Comparison of ENCODE assay signal across 10 cellular contexts in genomic region chr17:81722184-81723120, GRCh38. TPM values are rescaled to one million over a fixed set of nuclear protein-coding genes. Genes with fewer than 3 reads are reported as not detected.
DNase-seq lines count a peak whose midpoint lies in the region; ATAC-seq and TF ChIP-seq lines count a peak whose summit lies in the region.
"Had no signal": no experiment of that assay in that cellular context is flagged by ENCODE, and none has a peak within 500 bp of the region (broad histone marks: within the 10 kb centered on the region; RNA-seq: fewer than 3 reads in every experiment).

No MANE protein-coding gene starts in this region.

- DNase-seq in activated naive CD8-positive, alpha-beta T cell treated with anti-CD3 and anti-CD28 coated beads, Interleukin-2, amount 10 ng/mL, durations not matched to agents 7 days and 5 days, result no peak
- no peak for DNase-seq in activated naive CD8-positive, alpha-beta T cell treated with anti-CD3 and anti-CD28 coated beads for 36 hours
- DNase-seq in SK-N-SH (peak; percentile 64), hepatocyte (ENCODE audit: low spot score) (peak; percentile 45), upper lobe of left lung (peak; percentile 82 to 92), T-helper 9 cell (no peak), NOMO-1 (lab: John Stamatoyannopoulos, UW; ENCODE audit: unreplicated experiment in 2 of 2) (no peak)
- DNase-seq: NCI-H1048 had no signal

- peak in 1 of 4 donors; percentile 19 for TF ChIP-seq POLR2A in upper lobe of left lung (IDR thresholded peaks at IDR 0.05)

- H3F3A ChIP-seq in SK-N-SH (replicated peaks; ENCODE audit: insufficient read depth), result peaks cover 23% of the 10 kb centered on the region

- H3K27me3 ChIP-seq in SK-N-SH (ENCODE audit: insufficient read depth), result no peaks in the 10 kb centered on the region
- no peaks in the 10 kb centered on the region for H3K27me3 ChIP-seq in hepatocyte
- H3K27me3 ChIP-seq in upper lobe of left lung, result no peaks in the 10 kb centered on the region

- H3K27ac ChIP-seq in SK-N-SH (ENCODE audit: low read depth in 2 of 2, low read length in 1 of 2), result no peak overlapping the region
- H3K27ac ChIP-seq in hepatocyte, result no peak overlapping the region
- peak overlapping the region in 1 of 4 donors; percentile 31 for H3K27ac ChIP-seq in upper lobe of left lung

- ATAC-seq in activated naive CD8-positive, alpha-beta T cell treated with anti-CD3 and anti-CD28 coated beads, Interleukin-2, amount 10 ng/mL, durations not matched to agents 7 days and 5 days (ENCODE audit: low read depth), result peak; percentile 29
- ATAC-seq in upper lobe of left lung (ENCODE audit: low FRiP score in 2 of 2) (peak; percentile 62 to 93), GM21529 (IDR thresholded peaks at IDR 0.05; ENCODE audit: unreplicated experiment) (no peak)

- H4K20me1 ChIP-seq in SK-N-SH (ENCODE audit: insufficient read depth) (no peaks in the 10 kb centered on the region), hepatocyte (ENCODE audit: insufficient read depth, poor library complexity, severe bottlenecking) (no peaks in the 10 kb centered on the region)

- peaks cover 2% of the 10 kb centered on the region for H3K4me1 Mint-ChIP-seq in activated naive CD8-positive, alpha-beta T cell treated with anti-CD3 and anti-CD28 coated beads, Interleukin-2, amount 10 ng/mL, durations not matched to agents 7 days and 5 days
- H3K4me1 Mint-ChIP-seq in activated naive CD8-positive, alpha-beta T cell treated with anti-CD3 and anti-CD28 coated beads for 36 hours, result no peaks in the 10 kb centered on the region

- CTCF ChIA-PET in SK-N-SH (lab: Yijun Ruan, JAX), result interaction anchor here (0.5 to 5.3 kb wide), 6 partner anchors 9 to 100 kb away, joined by 3 to 41 read pairs (median 5); partner anchors contain the start of gene SLC25A10

- H3K9ac ChIP-seq in SK-N-SH, result no peak overlapping the region

- peaks cover 0 to 3% of the 10 kb centered on the region in 2 experiments; a peak in 1 of 4 replicates for H3K4me1 ChIP-seq in SK-N-SH (ENCODE audit: control insufficient read depth in 1 of 2, insufficient read depth in 2 of 2, low read depth in 1 of 2, low read length in 1 of 2)
- no peaks in the 10 kb centered on the region for H3K4me1 ChIP-seq in hepatocyte (ENCODE audit: insufficient read depth)
- peaks cover 5 to 18% (median 13%) of the 10 kb centered on the region in 4 donors for H3K4me1 ChIP-seq in upper lobe of left lung

- H3K36me3 ChIP-seq in SK-N-SH (replicated peaks in 1 of 2; ENCODE audit: control insufficient read depth in 1 of 2, insufficient read depth in 2 of 2, low read length in 1 of 2) (peaks cover 0 to 3% of the 10 kb centered on the region in 2 experiments), hepatocyte (replicated peaks; ENCODE audit: insufficient read depth, low read depth) (no peaks in the 10 kb centered on the region), upper lobe of left lung (peaks cover 0 to 7% (median under 1%) of the 10 kb centered on the region in 4 donors)

- POLR2A ChIA-PET in activated naive CD8-positive, alpha-beta T cell treated with anti-CD3 and anti-CD28 coated beads, Interleukin-2, amount 10 ng/mL, durations not matched to agents 7 days and 5 days (lab: Charles Lee), result interaction anchor here (0.7 to 1.2 kb wide), 2 partner anchors 20 to 30 kb away, joined by 3 read pairs; no protein-coding TSS in a partner anchor
- POLR2A ChIA-PET in SK-N-SH (lab: Yijun Ruan, JAX), result interaction anchor here (0.6 to 4.9 kb wide), 4 partner anchors 9 to 47 kb away, joined by 3 to 30 read pairs (median 4); partner anchors contain the start of gene SLC25A10

- TF ChIP-seq CTCF in SK-N-SH (IDR thresholded peaks at IDR 0.05) (no peak), hepatocyte (IDR thresholded peaks at IDR 0.05; ENCODE audit: poor library complexity) (no peak), upper lobe of left lung (IDR thresholded peaks at IDR 0.05) (peak in 1 of 6 experiments; percentile 11)

- H3K4me2 ChIP-seq in SK-N-SH (no peak overlapping the region), hepatocyte (no peak overlapping the region)

- no peak for TF ChIP-seq RAD21 in SK-N-SH (IDR thresholded peaks at IDR 0.05; ENCODE audit: low read length)

- H3K27me3 Mint-ChIP-seq in activated naive CD8-positive, alpha-beta T cell treated with anti-CD3 and anti-CD28 coated beads, Interleukin-2, amount 10 ng/mL, durations not matched to agents 7 days and 5 days, result peaks cover 16% of the 10 kb centered on the region
- H3K27me3 Mint-ChIP-seq in activated naive CD8-positive, alpha-beta T cell treated with anti-CD3 and anti-CD28 coated beads for 36 hours, result peaks cover 16% of the 10 kb centered on the region

- no peak overlapping the region for H3K27ac Mint-ChIP-seq in activated naive CD8-positive, alpha-beta T cell treated with anti-CD3 and anti-CD28 coated beads, Interleukin-2, amount 10 ng/mL, durations not matched to agents 7 days and 5 days
- H3K27ac Mint-ChIP-seq in activated naive CD8-positive, alpha-beta T cell treated with anti-CD3 and anti-CD28 coated beads for 36 hours, result no peak overlapping the region
- H3K27ac Mint-ChIP-seq: activated naive CD8-positive, alpha-beta T cell had no signal

- no peak overlapping the region for H3K4me3 ChIP-seq in SK-N-SH (ENCODE audit: low read depth in 2 of 2, low read length in 1 of 2)
- no peak overlapping the region for H3K4me3 ChIP-seq in hepatocyte
- H3K4me3 ChIP-seq in upper lobe of left lung, result no peak overlapping the region

- H3K79me2 ChIP-seq in SK-N-SH (ENCODE audit: insufficient read depth) (no peaks in the 10 kb centered on the region), hepatocyte (no peaks in the 10 kb centered on the region)

- H3K4me3 Mint-ChIP-seq in activated naive CD8-positive, alpha-beta T cell treated with anti-CD3 and anti-CD28 coated beads, Interleukin-2, amount 10 ng/mL, durations not matched to agents 7 days and 5 days, result no peak overlapping the region
- no peak overlapping the region for H3K4me3 Mint-ChIP-seq in activated naive CD8-positive, alpha-beta T cell treated with anti-CD3 and anti-CD28 coated beads for 36 hours
- H3K4me3 Mint-ChIP-seq: activated naive CD8-positive, alpha-beta T cell had no signal

- H3K9me2 ChIP-seq in SK-N-SH (no peaks in the 10 kb centered on the region), hepatocyte (replicated peaks; ENCODE audit: insufficient read depth) (no peaks in the 10 kb centered on the region)

- no peak overlapping the region for H2AFZ ChIP-seq in SK-N-SH (ENCODE audit: low read depth)
- no peak overlapping the region for H2AFZ ChIP-seq in hepatocyte

- TF ChIP-seq EP300 in SK-N-SH (IDR thresholded peaks at IDR 0.05; ENCODE audit: borderline replicate concordance in 1 of 2, low read depth in 1 of 2, low read length in 1 of 2), result no peak
- TF ChIP-seq EP300 in upper lobe of left lung (IDR thresholded peaks at IDR 0.05), result peak in 1 of 4 donors; percentile 61

- 60% methylated on average over 10 of the region's 10 CpGs for WGBS in SK-N-SH (ENCODE audit: low lambda C conversion rate)
- 63% methylated on average over 9 of the region's 10 CpGs for WGBS in hepatocyte (ENCODE audit: low lambda C conversion rate, missing lambda C conversion rate)
- 42 to 50% methylated on average over 8 to 10 of the region's 10 CpGs for WGBS in upper lobe of left lung, 2 donors

- H3K9me3 Mint-ChIP-seq in activated naive CD8-positive, alpha-beta T cell treated with anti-CD3 and anti-CD28 coated beads, Interleukin-2, amount 10 ng/mL, durations not matched to agents 7 days and 5 days, result no peaks in the 10 kb centered on the region
- H3K9me3 Mint-ChIP-seq in activated naive CD8-positive, alpha-beta T cell treated with anti-CD3 and anti-CD28 coated beads for 36 hours, result no peaks in the 10 kb centered on the region

- peaks cover 1% of the 10 kb centered on the region for H3K36me3 Mint-ChIP-seq in activated naive CD8-positive, alpha-beta T cell treated with anti-CD3 and anti-CD28 coated beads, Interleukin-2, amount 10 ng/mL, durations not matched to agents 7 days and 5 days
- H3K36me3 Mint-ChIP-seq in activated naive CD8-positive, alpha-beta T cell treated with anti-CD3 and anti-CD28 coated beads for 36 hours, result peaks cover 2% of the 10 kb centered on the region
- H3K36me3 Mint-ChIP-seq: activated naive CD8-positive, alpha-beta T cell had no signal

- H3K9me3 ChIP-seq in SK-N-SH (no peaks in the 10 kb centered on the region), hepatocyte (ENCODE audit: low read depth) (no peaks in the 10 kb centered on the region), upper lobe of left lung (no peaks in the 10 kb centered on the region)

RNA-seq across cellular contexts. Expression of gene SLC25A10, which starts 10.4 kb away (rescaled TPM):
- 10 to 100 TPM; 22.0 to 25.1 TPM for total RNA-seq in activated naive CD8-positive, alpha-beta T cell treated with anti-CD3 and anti-CD28 coated beads, Interleukin-2, amount 10 ng/mL, durations not matched to agents 7 days and 5 days
- 10 to 100 TPM; 41.0 to 43.4 TPM for total RNA-seq in activated naive CD8-positive, alpha-beta T cell treated with anti-CD3 and anti-CD28 coated beads for 36 hours
- polyA plus RNA-seq in SK-N-SH (2012; rRNA removed) (29.9 and 34.7 TPM in 2 replicates), hepatocyte (34.8 and 53.2 TPM in 2 replicates)
- 11.7 and 21.7 TPM in 2 replicates for polyA plus RNA-seq in SK-N-SH (2012; cell fraction: cytosol; rRNA removed)
- polyA plus RNA-seq in SK-N-SH (2012; cell fraction: nucleus; rRNA removed), result 44.0 and 46.7 TPM in 2 replicates
- total RNA-seq in hepatocyte (27.5 and 31.3 TPM in 2 replicates), upper lobe of left lung (10 to 100 TPM in 5 of 6 donors, 1 to 10 TPM in 1; 9.9 to 20.2 (median 12.7) TPM)

RNA-seq across cellular contexts. Expression of gene MRPL12, which starts 19.3 kb away (rescaled TPM):
- total RNA-seq in activated naive CD8-positive, alpha-beta T cell treated with anti-CD3 and anti-CD28 coated beads, Interleukin-2, amount 10 ng/mL, durations not matched to agents 7 days and 5 days, result 10 to 100 TPM; 55.1 to 59.2 TPM
- 100 to 1,000 TPM; 211 to 227 TPM for total RNA-seq in activated naive CD8-positive, alpha-beta T cell treated with anti-CD3 and anti-CD28 coated beads for 36 hours
- polyA plus RNA-seq in SK-N-SH (2012; rRNA removed) (255 and 322 TPM in 2 replicates), hepatocyte (94.6 and 96.1 TPM in 2 replicates)
- polyA plus RNA-seq in SK-N-SH (2012; cell fraction: cytosol; rRNA removed), result 191 and 244 TPM in 2 replicates
- polyA plus RNA-seq in SK-N-SH (2012; cell fraction: nucleus; rRNA removed), result 113 and 204 TPM in 2 replicates
- total RNA-seq in hepatocyte (24.5 and 37.0 TPM in 2 replicates), upper lobe of left lung (10 to 100 TPM; 29.3 to 69.8 (median 47.8) TPM)

RNA-seq across cellular contexts. Expression of gene HGS, which starts 38.6 kb away (rescaled TPM):
- total RNA-seq in activated naive CD8-positive, alpha-beta T cell treated with anti-CD3 and anti-CD28 coated beads, Interleukin-2, amount 10 ng/mL, durations not matched to agents 7 days and 5 days, result 100 to 1,000 TPM; 152 to 164 TPM
- 100 to 1,000 TPM in 1 of 2 experiments, 10 to 100 TPM in 1; 99.3 to 107 TPM for total RNA-seq in activated naive CD8-positive, alpha-beta T cell treated with anti-CD3 and anti-CD28 coated beads for 36 hours
- polyA plus RNA-seq in SK-N-SH (2012; rRNA removed) (184 and 192 TPM in 2 replicates), hepatocyte (128 and 142 TPM in 2 replicates)
- polyA plus RNA-seq in SK-N-SH (2012; cell fraction: cytosol; rRNA removed), result 53.4 and 74.7 TPM in 2 replicates
- polyA plus RNA-seq in SK-N-SH (2012; cell fraction: nucleus; rRNA removed), result 726 and 951 TPM in 2 replicates
- total RNA-seq in hepatocyte (47.3 and 59.2 TPM in 2 replicates), upper lobe of left lung (100 to 1,000 TPM in 4 of 6 donors, 10 to 100 TPM in 2; 74.7 to 164 (median 108) TPM)

RNA-seq across cellular contexts. Expression of gene ARL16, which starts 38.9 kb away (rescaled TPM):
- total RNA-seq in activated naive CD8-positive, alpha-beta T cell treated with anti-CD3 and anti-CD28 coated beads, Interleukin-2, amount 10 ng/mL, durations not matched to agents 7 days and 5 days, result 10 to 100 TPM; 17.7 to 19.0 TPM
- 10 to 100 TPM; 17.9 to 19.2 TPM for total RNA-seq in activated naive CD8-positive, alpha-beta T cell treated with anti-CD3 and anti-CD28 coated beads for 36 hours
- polyA plus RNA-seq in SK-N-SH (2012; rRNA removed), result 148 and 166 TPM in 2 replicates
- 127 and 132 TPM in 2 replicates for polyA plus RNA-seq in SK-N-SH (2012; cell fraction: cytosol; rRNA removed)
- polyA plus RNA-seq in SK-N-SH (2012; cell fraction: nucleus; rRNA removed), result 281 and 480 TPM in 2 replicates
- 34.2 and 38.8 TPM in 2 replicates for total RNA-seq in hepatocyte
- polyA plus RNA-seq in hepatocyte, result 64.6 and 70.6 TPM in 2 replicates
- total RNA-seq in upper lobe of left lung, result 10 to 100 TPM; 16.9 to 47.1 (median 20.5) TPM

RNA-seq across cellular contexts. Expression of gene CCDC137, which starts 55.9 kb away (rescaled TPM):
- 10 to 100 TPM; 31.3 to 32.0 TPM for total RNA-seq in activated naive CD8-positive, alpha-beta T cell treated with anti-CD3 and anti-CD28 coated beads, Interleukin-2, amount 10 ng/mL, durations not matched to agents 7 days and 5 days
- 10 to 100 TPM; 54.8 to 63.3 TPM for total RNA-seq in activated naive CD8-positive, alpha-beta T cell treated with anti-CD3 and anti-CD28 coated beads for 36 hours
- polyA plus RNA-seq in SK-N-SH (2012; rRNA removed), result 55.1 and 62.4 TPM in 2 replicates
- 50.3 and 52.9 TPM in 2 replicates for polyA plus RNA-seq in SK-N-SH (2012; cell fraction: cytosol; rRNA removed)
- polyA plus RNA-seq in SK-N-SH (2012; cell fraction: nucleus; rRNA removed), result 72.5 and 89.0 TPM in 2 replicates
- 8.3 and 9.1 TPM in 2 replicates for total RNA-seq in hepatocyte
- polyA plus RNA-seq in hepatocyte, result 20.5 and 23.0 TPM in 2 replicates
- 10 to 100 TPM; 10.8 to 49.2 (median 12.6) TPM for total RNA-seq in upper lobe of left lung

Comparison
In these comparisons a context has a peak if more than half of its experiments do, and no peak if none do; other contexts are left out.
1. DNase-seq: peak in SK-N-SH (single experiment), hepatocyte (single experiment) and upper lobe of left lung (2 of 2); none in activated naive CD8-positive, alpha-beta T cell treated with anti-CD3 and anti-CD28 coated beads, Interleukin-2, amount 10 ng/mL, durations not matched to agents 7 days and 5 days (single experiment), activated naive CD8-positive, alpha-beta T cell treated with anti-CD3 and anti-CD28 coated beads for 36 hours (single experiment), T-helper 9 cell (single experiment) and NOMO-1 (0 of 2).